ENCODE assay signal across 28 cellular contexts in the genomic region with DNA sequence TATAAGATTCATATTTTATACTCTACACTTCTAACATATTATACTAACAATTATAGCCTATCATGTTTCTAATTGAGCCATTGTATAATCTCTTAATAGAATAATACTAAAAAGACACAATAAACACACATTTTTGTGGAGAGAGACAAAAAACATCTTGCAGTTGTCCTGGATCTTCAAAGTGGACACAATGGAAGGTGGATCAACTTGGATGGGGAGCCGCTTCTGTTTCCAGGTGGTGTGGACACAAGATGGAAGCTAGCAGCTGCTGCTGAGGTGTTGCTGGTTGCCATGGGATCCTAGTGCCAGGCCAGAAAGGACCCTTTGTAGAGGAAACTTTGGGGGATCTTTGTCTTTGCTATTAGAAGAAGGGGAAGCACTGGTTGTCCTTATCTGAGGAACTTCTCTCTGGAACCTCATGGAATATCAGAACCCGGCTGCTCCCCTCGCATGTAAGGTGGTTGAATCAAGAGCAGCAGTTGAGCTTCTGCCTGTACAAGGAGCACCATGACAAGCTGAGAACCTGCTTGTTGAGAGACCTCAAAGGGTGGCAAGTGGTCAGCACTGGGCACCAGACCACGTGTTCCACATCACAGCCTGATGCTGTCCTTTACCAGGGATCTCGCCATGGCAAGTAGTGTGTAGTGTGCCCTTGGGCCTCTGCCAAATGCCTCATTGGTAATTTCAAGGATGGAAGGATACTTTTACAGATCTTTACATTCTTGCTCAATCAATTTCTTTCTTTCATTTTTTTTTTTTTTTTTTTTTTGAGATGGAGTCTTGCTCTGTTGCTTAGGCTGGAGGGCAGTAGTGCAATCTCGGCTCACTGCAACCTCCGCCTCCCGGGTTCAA.
"Had no signal": no experiment of that assay in that cellular context is flagged by ENCODE, and none has a peak within 500 bp of the region (broad histone marks: within the 10 kb centered on the region; RNA-seq: fewer than 3 reads in every experiment).

No MANE protein-coding gene starts in this region.

- DNase-seq: activated CD4-positive, alpha-beta memory T cell treated with anti-CD3 and anti-CD28 coated beads for 36 hours; activated CD4-positive, alpha-beta T cell treated with anti-CD3 and anti-CD28 coated beads for 36 hours; activated CD4-positive, alpha-beta T cell treated with anti-CD3 and anti-CD28 coated beads, Interleukin-2, amount 10 ng/mL, durations not matched to agents 24 days and 14 days; activated CD4-positive, CD25-positive, alpha-beta regulatory T cell; activated CD4-positive, CD25-positive, alpha-beta regulatory T cell treated with anti-CD3 and anti-CD28 coated beads, Interleukin-2, amount 50 U/mL, for 72 hours; activated CD8-positive, alpha-beta memory T cell treated with anti-CD3 and anti-CD28 coated beads, Interleukin-2, amount 10 ng/mL, durations not matched to agents 7 days and 5 days; activated CD8-positive, alpha-beta memory T cell treated with anti-CD3 and anti-CD28 coated beads, Interleukin-2, amount 50 U/mL, for 4 hours; activated CD8-positive, alpha-beta T cell treated with anti-CD3 and anti-CD28 coated beads, Interleukin-2, amount 10 ng/mL, durations not matched to agents 7 days and 5 days; activated effector memory CD4-positive, alpha-beta T cell treated with anti-CD3 and anti-CD28 coated beads, Interleukin-2, amount 50 U/mL, for 16 hours; activated naive CD4-positive, alpha-beta T cell treated with anti-CD3 and anti-CD28 coated beads for 36 hours; activated naive CD8-positive, alpha-beta T cell treated with anti-CD3 and anti-CD28 coated beads for 36 hours; activated naive CD8-positive, alpha-beta T cell treated with anti-CD3 and anti-CD28 coated beads, Interleukin-2, amount 50 U/mL, for 24 hours; activated T-cell treated with anti-CD3 and anti-CD28 coated beads, Interleukin-2, amount 50 U/mL, for 1 hour; activated T-cell treated with anti-CD3 and anti-CD28 coated beads, Interleukin-2, amount 50 U/mL, for 48 hours; adrenal gland; amygdala; aorta; body of pancreas; central memory CD4-positive, alpha-beta T cell; cerebellar nuclear complex; colonic mucosa; effector CD8-positive, alpha-beta T cell; foreskin fibroblast; head of caudate nucleus; T-helper 2 cell had no signal

- H3K4me3 ChIP-seq: adrenal gland, body of pancreas, cardiac muscle cell, colonic mucosa had no signal

- FAIRE-seq: frontal cortex had no signal

- H3K36me3 ChIP-seq: adrenal gland, cardiac muscle cell, colonic mucosa had no signal

- ATAC-seq: activated CD4-positive, alpha-beta T cell treated with anti-CD3 and anti-CD28 coated beads for 36 hours; activated CD8-positive, alpha-beta memory T cell treated with anti-CD3 and anti-CD28 coated beads, Interleukin-2, amount 10 ng/mL, durations not matched to agents 7 days and 5 days; activated CD8-positive, alpha-beta T cell treated with anti-CD3 and anti-CD28 coated beads, Interleukin-2, amount 10 ng/mL, durations not matched to agents 7 days and 5 days; activated naive CD8-positive, alpha-beta T cell treated with anti-CD3 and anti-CD28 coated beads, Interleukin-2, amount 50 U/mL, for 24 hours; body of pancreas; esophagus mucosa had no signal

- H3K27me3 ChIP-seq: adrenal gland, body of pancreas, cardiac muscle cell, colonic mucosa had no signal
